Comparison of ENCODE assay signal across 8 cellular contexts in genomic region chr20:57381596-57382503, GRCh38. TPM values are rescaled to one million over a fixed set of nuclear protein-coding genes. Genes with fewer than 3 reads are reported as not detected.
A peak's percentile ranks its signal among the peaks of the same experiment; 100 is the strongest.
DNase-seq lines count a peak whose midpoint lies in the region; ATAC-seq lines count a peak whose summit lies in the region.

No MANE protein-coding gene starts in this region.

- 33 to 34% methylated on average over 20 of the region's 20 CpGs for WGBS in GM23248 (ENCODE audit: low coverage in 1 of 2, low lambda C conversion rate in 2 of 2, missing lambda C conversion rate in 2 of 2), 2 experiments

- no peak overlapping the region for H3K4me3 ChIP-seq in GM23248

- H3F3A ChIP-seq in GM23248 (ENCODE audit: insufficient read depth): peaks cover 12% of the 10 kb centered on the region; the same call in 1 of the 2 replicates

- H2AFZ ChIP-seq in GM23248: no peak overlapping the region

- no peaks in the 10 kb centered on the region; the same call in 1 of the 2 replicates for H3K36me3 ChIP-seq in GM23248 (ENCODE audit: low read depth)

- DNase-seq in C1 segment of cervical spinal cord (lab: John Stamatoyannopoulos, UW) (peak in 11 of 14 donors; percentile 29 to 78 (median 64)), GM23248 (peak; percentile 74), NCI-H2171 treated with DMSO at 0.1 percent for 48 hours (lab: John Stamatoyannopoulos, UW) (peak; percentile 78), left kidney (ENCODE audit: low read depth, low spot score) (peak; percentile 87)
- DNase-seq in activated CD4-positive, CD25-positive, alpha-beta regulatory T cell treated with anti-CD3 and anti-CD28 coated beads, Interleukin-2, amount 50 U/mL, for 72 hours: peak; percentile 83
- peak; percentile 79 for DNase-seq in central memory CD4-positive, alpha-beta T cell
- peak; percentile 85 to 88 for DNase-seq in stimulated activated CD4-positive, alpha-beta T cell treated with anti-CD3 and anti-CD28 coated beads, Interleukin-2, amount 100 ng/mL, for 48 hours

- H3K9ac ChIP-seq in GM23248: no peak overlapping the region

- no peak for ATAC-seq in GM18907 (IDR thresholded peaks at IDR 0.05; ENCODE audit: unreplicated experiment)

- H3K9me3 ChIP-seq in GM23248 (ENCODE audit: low read depth): no peaks in the 10 kb centered on the region

- H3K27ac ChIP-seq in GM23248: no peak overlapping the region

- no peaks in the 10 kb centered on the region for H3K4me1 ChIP-seq in GM23248 (ENCODE audit: insufficient read depth)

- H3K79me2 ChIP-seq in GM23248 (ENCODE audit: insufficient read depth): no peaks in the 10 kb centered on the region

- H3K4me2 ChIP-seq in GM23248 (ENCODE audit: unreplicated experiment): no peak overlapping the region

- no peaks in the 10 kb centered on the region for H4K20me1 ChIP-seq in GM23248 (ENCODE audit: insufficient read depth)

- no peaks in the 10 kb centered on the region for H3K9me2 ChIP-seq in GM23248 (ENCODE audit: insufficient read depth)

- no peaks in the 10 kb centered on the region for H3K27me3 ChIP-seq in GM23248 (replicated peaks; ENCODE audit: insufficient read depth)

- in situ Hi-C loops in GM23248 (cut with MboI): loop anchor here (10.0 kb wide), 2 partner anchors 93 to 823 kb away; no protein-coding TSS in a partner anchor

RNA-seq across cellular contexts. Expression of gene RBM38, which starts 9.3 kb away (rescaled TPM):
- 3.7 and 8.1 TPM in 2 replicates for total RNA-seq in GM23248 (2014; rRNA removed; shearing (Covaris generic))
- 1.3 and 2.0 TPM in 2 replicates for polyA plus RNA-seq in GM23248 (2016; fragmentation: Nextera tagmentation; extraction: Ambion mirVana)

RNA-seq across cellular contexts. Expression of gene RAE1, which starts 30.8 kb away (rescaled TPM):
- total RNA-seq in GM23248 (2014; rRNA removed; shearing (Covaris generic)): 21.5 and 34.7 TPM in 2 replicates
- 54.8 and 55.9 TPM in 2 replicates for polyA plus RNA-seq in GM23248 (2016; fragmentation: Nextera tagmentation; extraction: Ambion mirVana)

RNA-seq across cellular contexts. Expression of gene SPO11, which starts 52.2 kb away (rescaled TPM):
- not detected in 2 replicates for total RNA-seq in GM23248 (2014; rRNA removed; shearing (Covaris generic))
- not detected in 2 replicates for polyA plus RNA-seq in GM23248 (2016; fragmentation: Nextera tagmentation; extraction: Ambion mirVana)
